Comparison of ENCODE assay signal across 8 cellular contexts in genomic region chrX:16870861-16871584, GRCh38. TPM values are rescaled to one million over a fixed set of nuclear protein-coding genes. Genes with fewer than 3 reads are reported as not detected.
DNase-seq lines count a peak whose midpoint lies in the region; ATAC-seq, FAIRE-seq and TF ChIP-seq lines count a peak whose summit lies in the region.

No MANE protein-coding gene starts in this region.

- H3K27ac ChIP-seq in SU-DHL-6 (ENCODE audit: low read depth, low read length) (peak overlapping the region; percentile 85), H1 (ENCODE audit: low read depth, low read length) (peak overlapping the region; percentile 73), mucosa of rectum (ENCODE audit: low read depth in 2 of 2, low read length in 2 of 2) (peak overlapping the region; percentile 61 to 82), uterus (peak overlapping the region; percentile 79 to 81)

- H2BK15ac ChIP-seq in H1 (ENCODE audit: low read length): no peak overlapping the region

- no peak for TF ChIP-seq RAD21 in H1 (IDR thresholded peaks at IDR 0.05 in 1 of 2, conservative IDR thresholded peaks at IDR 0.05 in 1 of 2; ENCODE audit: low read depth in 2 of 2, low read length in 2 of 2)

- TF ChIP-seq POLR2A in H1 (IDR thresholded peaks at IDR 0.05; ENCODE audit: control extremely low read depth in 1 of 2, low read depth in 2 of 2, low read length in 2 of 2): no peak
- no peak for TF ChIP-seq POLR2A in uterus (IDR thresholded peaks at IDR 0.05)

- no peak for TF ChIP-seq EP300 in H1 (IDR thresholded peaks at IDR 0.05; ENCODE audit: borderline replicate concordance in 1 of 2, low read depth in 2 of 2, low read length in 2 of 2)

- H4K8ac ChIP-seq in H1 (ENCODE audit: extremely low read depth, insufficient read depth, low read length): peak overlapping the region; percentile 95; the same call in 1 of the 2 replicates

- peak; percentile 10 for DNase-seq in activated CD4-positive, alpha-beta T cell treated with anti-CD3 and anti-CD28 coated beads, Interleukin-2, amount 50 U/mL, for 1 hour
- DNase-seq in activated CD4-positive, alpha-beta T cell treated with anti-CD3 and anti-CD28 coated beads, Interleukin-2, amount 50 U/mL, for 4 hours: no peak
- DNase-seq in H1 (ENCODE audit: low read depth in 1 of 2, low spot score in 2 of 2) (peak in 1 of 2 experiments; percentile 61), uterus (peak; percentile 26 to 35)

- H3K4me1 ChIP-seq in H1 (replicated peaks in 1 of 4; ENCODE audit: control insufficient read depth in 3 of 4, insufficient read depth in 4 of 4, low read length in 3 of 4) (peaks cover 0 to 8% (median 0%) of the 10 kb centered on the region in 4 experiments; a peak in 3 of 7 replicates), mucosa of rectum (ENCODE audit: control insufficient read depth in 2 of 2, insufficient read depth in 2 of 2, low read length in 2 of 2) (peaks cover 0 to 7% of the 10 kb centered on the region in 2 donors), uterus (peaks cover 4 to 7% of the 10 kb centered on the region in 2 donors)

- H3K36me3 ChIP-seq in SU-DHL-6 (ENCODE audit: low read length) (peaks cover 11% of the 10 kb centered on the region), H1 (ENCODE audit: control insufficient read depth in 2 of 4, insufficient read depth in 4 of 4, low read length in 3 of 4) (peaks cover 0 to 20% (median 1%) of the 10 kb centered on the region in 4 experiments; a peak in 4 of 8 replicates), mucosa of rectum (ENCODE audit: control insufficient read depth in 2 of 2, insufficient read depth in 2 of 2, low read length in 2 of 2) (no peaks in the 10 kb centered on the region), uterus (no peaks in the 10 kb centered on the region)

- no peak overlapping the region for H2AK5ac ChIP-seq in H1 (ENCODE audit: low read depth, low read length)

- H3K56ac ChIP-seq in H1 (replicated peaks; ENCODE audit: insufficient read length, low read depth, low read length): no peak overlapping the region

- H2AFZ ChIP-seq in SU-DHL-6 (ENCODE audit: low read depth, low read length, severe bottlenecking) (peak overlapping the region; percentile 82), H1 (ENCODE audit: low read length) (peak overlapping the region; percentile 76)

- no peak overlapping the region for H3K14ac ChIP-seq in H1 (ENCODE audit: insufficient read length)

- H3K79me1 ChIP-seq in H1 (ENCODE audit: low read depth, low read length): no peaks in the 10 kb centered on the region

- no peak for FAIRE-seq in H1 (lab: Jason Lieb, UNC)

- H2BK120ac ChIP-seq in H1 (replicated peaks; ENCODE audit: low read depth, low read length): no peak overlapping the region

- no peak overlapping the region for H2BK20ac ChIP-seq in H1 (ENCODE audit: low read length)

- POLR2A ChIA-PET in H1 (lab: Charles Lee; ENCODE audit: partially characterized antibody): interaction anchor here (0.9 to 3.6 kb wide), 4 partner anchors 11 to 16 kb away, joined by 3 to 12 read pairs (median 8); no protein-coding TSS in a partner anchor

- H3K4ac ChIP-seq in H1 (replicated peaks; ENCODE audit: insufficient read length, low read depth, low read length): no peak overlapping the region

- peak overlapping the region; percentile 64 for H3K4me3 ChIP-seq in SU-DHL-6 (ENCODE audit: insufficient read depth, low read length, poor library complexity, severe bottlenecking)
- H3K4me3 ChIP-seq in H1 (ENCODE audit: extremely low read depth in 1 of 4, insufficient read depth in 2 of 4, low read depth in 3 of 4, low read length in 4 of 4): peak overlapping the region; percentile 41 to 82 (median 50)
- peak overlapping the region; percentile 57 to 75 for H3K4me3 ChIP-seq in mucosa of rectum (ENCODE audit: low read length in 2 of 2)
- peak overlapping the region; percentile 40 to 53 for H3K4me3 ChIP-seq in uterus

- no peaks in the 10 kb centered on the region for H3K9me2 ChIP-seq in SU-DHL-6 (replicated peaks; ENCODE audit: insufficient read depth, low read length)

- H3K23me2 ChIP-seq in H1 (ENCODE audit: low read depth, low read length): peaks cover 6% of the 10 kb centered on the region

- no peaks in the 10 kb centered on the region for H3F3A ChIP-seq in SU-DHL-6 (ENCODE audit: insufficient read depth)

- WGBS in H1 (ENCODE audit: extremely low coverage in 1 of 2, insufficient coverage in 1 of 2, insufficient read length in 1 of 2, insufficient replicate concordance in 2 of 2, low coverage in 1 of 2, low lambda C conversion rate in 2 of 2, missing lambda C conversion rate in 1 of 2), 2 experiments: 1% methylated on average over 26 of the region's 35 CpGs; no CpG with 5 or more reads in 1 of the 2 experiments

- H2BK12ac ChIP-seq in H1 (ENCODE audit: low read depth, low read length): 0 out of 2 replicates have a peak overlapping the region, but pooled peaks have one; percentile 50

- no peak for TF ChIP-seq CTCF in SU-DHL-6 (IDR thresholded peaks at IDR 0.05; ENCODE audit: insufficient read depth, low read length, poor library complexity, severe bottlenecking)
- no peak for TF ChIP-seq CTCF in H1 (IDR thresholded peaks at IDR 0.05; ENCODE audit: control extremely low read depth in 1 of 3, insufficient read depth in 1 of 3, low read depth in 1 of 3, low read length in 3 of 3)
- TF ChIP-seq CTCF in uterus (IDR thresholded peaks at IDR 0.05): no peak

- H4K5ac ChIP-seq in H1 (ENCODE audit: insufficient read length, low read depth, low read length): peak overlapping the region; percentile 83

- peak overlapping the region; percentile 66; the same call in 1 of the 2 replicates for H2BK5ac ChIP-seq in H1 (ENCODE audit: low read depth, low read length)

- ATAC-seq in HG03432 (IDR thresholded peaks at IDR 0.05; ENCODE audit: unreplicated experiment) (peak; percentile 14), GM18858 (IDR thresholded peaks at IDR 0.05; ENCODE audit: unreplicated experiment) (no peak)

- H3K18ac ChIP-seq in H1 (ENCODE audit: extremely low read depth, low read length): peak overlapping the region; percentile 48

- no peak overlapping the region for H3K23ac ChIP-seq in H1 (ENCODE audit: insufficient read length)

- no peaks in the 10 kb centered on the region for H3K9me3 ChIP-seq in SU-DHL-6 (ENCODE audit: insufficient read depth, low read length)
- H3K9me3 ChIP-seq in H1 (ENCODE audit: insufficient read depth in 2 of 2, low read depth in 1 of 2, low read length in 1 of 2): no peaks in the 10 kb centered on the region
- no peaks in the 10 kb centered on the region for H3K9me3 ChIP-seq in mucosa of rectum (ENCODE audit: control insufficient read depth in 2 of 2, low read length in 2 of 2)
- no peaks in the 10 kb centered on the region for H3K9me3 ChIP-seq in uterus

- H3K9ac ChIP-seq in SU-DHL-6 (ENCODE audit: low read length) (peak overlapping the region; percentile 77), H1 (replicated peaks in 1 of 4; ENCODE audit: extremely low read depth in 1 of 4, low read depth in 3 of 4, low read length in 3 of 4) (peak overlapping the region in 3 of 4 experiments; percentile 56 to 74 (median 74); a peak in 6 of 7 replicates), mucosa of rectum (ENCODE audit: low read depth in 1 of 2, low read length in 2 of 2) (peak overlapping the region; percentile 46 to 70)

- intact Hi-C loops in uterus (cut with DNase I; ENCODE audit: low total_unique reads): no loop called here

- H4K91ac ChIP-seq in H1 (replicated peaks; ENCODE audit: insufficient read length, low read length): no peak overlapping the region

- peaks cover 16% of the 10 kb centered on the region; the same call in 1 of the 2 replicates for H4K20me1 ChIP-seq in SU-DHL-6 (ENCODE audit: low read depth, low read length)
- peaks cover 5 to 15% of the 10 kb centered on the region in 2 experiments for H4K20me1 ChIP-seq in H1 (replicated peaks in 1 of 2; ENCODE audit: control insufficient read depth in 1 of 2, insufficient read depth in 2 of 2, low read length in 2 of 2)

- H3K79me2 ChIP-seq in SU-DHL-6 (ENCODE audit: insufficient read depth, low read length): peaks cover 35% of the 10 kb centered on the region
- peaks cover 16 to 33% of the 10 kb centered on the region in 2 experiments for H3K79me2 ChIP-seq in H1 (ENCODE audit: control insufficient read depth in 1 of 2, insufficient read depth in 2 of 2, low read length in 2 of 2)

- H3K27me3 ChIP-seq in SU-DHL-6 (ENCODE audit: low read length): no peaks in the 10 kb centered on the region
- no peaks in the 10 kb centered on the region for H3K27me3 ChIP-seq in H1 (replicated peaks in 1 of 4; ENCODE audit: control insufficient read depth in 3 of 4, extremely low read depth in 1 of 4, insufficient read depth in 3 of 4, low read length in 3 of 4)
- H3K27me3 ChIP-seq in mucosa of rectum (ENCODE audit: control insufficient read depth in 2 of 2, insufficient read depth in 2 of 2, low read length in 2 of 2): peaks cover 0 to 7% of the 10 kb centered on the region in 2 donors
- peaks cover 0 to 4% of the 10 kb centered on the region in 2 donors for H3K27me3 ChIP-seq in uterus

- CTCF ChIA-PET in H1 (lab: Charles Lee; ENCODE audit: partially characterized antibody): interaction anchor here (0.9 to 4.7 kb wide), 2 partner anchors 12 to 205 kb away, joined by 3 to 33 read pairs; no protein-coding TSS in a partner anchor

- H3K4me2 ChIP-seq in SU-DHL-6 (ENCODE audit: low read depth, low read length, poor library complexity, severe bottlenecking) (peak overlapping the region; percentile 96), H1 (ENCODE audit: insufficient read depth in 1 of 2, low read depth in 2 of 2, low read length in 2 of 2) (peak overlapping the region; percentile 81 to 86)

TF ChIP-seq in H1, 55 proteins besides CTCF, POLR2A, EP300 and RAD21 (continues in another document):
- TF ChIP-seq CEBPB (IDR thresholded peaks at IDR 0.05; ENCODE audit: low read depth, low read length): no peak
- TF ChIP-seq JUND (IDR thresholded peaks at IDR 0.05; ENCODE audit: low read length): no peak
- TF ChIP-seq TEAD4 (IDR thresholded peaks at IDR 0.05; ENCODE audit: low read depth, low read length): no peak
- no peak for TF ChIP-seq CREB1 (IDR thresholded peaks at IDR 0.05)
- no peak for TF ChIP-seq KDM5A (IDR thresholded peaks at IDR 0.05; ENCODE audit: low read length)
- no peak for TF ChIP-seq BRCA1 (IDR thresholded peaks at IDR 0.05; ENCODE audit: low read depth, low read length)
- TF ChIP-seq SP2 (IDR thresholded peaks at IDR 0.05; ENCODE audit: low read length): no peak
- no peak for TF ChIP-seq CHD2 (IDR thresholded peaks at IDR 0.05; ENCODE audit: low read length)
- TF ChIP-seq BCL11A (IDR thresholded peaks at IDR 0.05; ENCODE audit: low read depth in 2 of 2, low read length in 2 of 2): no peak

RNA-seq across cellular contexts. Expression of gene RBBP7, which starts 0.9 kb away (rescaled TPM):
- 124 and 138 TPM in 2 replicates for total RNA-seq in H1 (2021; fragmentation: NEBNext Ultra II Directional; extraction: Animal tissue kit (Norgen Biotek cat#: 25700))
- 77.8 and 107 TPM in 2 replicates for polyA plus RNA-seq in H1 (2011; rRNA removed)
- 124 TPM for polyA plus RNA-seq in H1 (2011; cell fraction: cytosol; rRNA removed)
- polyA plus RNA-seq in H1 (2011; cell fraction: nucleus; rRNA removed): 70.7 TPM
- 118 to 129 TPM (median 124 TPM) in 4 replicates for polyA plus RNA-seq in H1 (2012, experiment 1 of 2)
- 16.0 TPM for polyA plus RNA-seq in H1 (2012, experiment 2 of 2)
- 122 TPM for polyA plus RNA-seq in H1 (2013, experiment 1 of 2)
- 120 TPM for polyA plus RNA-seq in H1 (2013, experiment 2 of 2)
- polyA minus RNA-seq in H1 (2011; rRNA and poly(A)+ RNA removed): 138 and 155 TPM in 2 replicates
- 63.1 TPM for polyA minus RNA-seq in H1 (2011; cell fraction: cytosol; rRNA and poly(A)+ RNA removed)
- 61.8 TPM for polyA minus RNA-seq in H1 (2011; cell fraction: nucleus; rRNA and poly(A)+ RNA removed)
- 100 to 1,000 TPM in 3 of 4 donors, 10 to 100 TPM in 1; 60.0 to 154 (median 125) TPM for total RNA-seq in uterus

Comparison
In these comparisons a context has a peak if more than half of its experiments do, and no peak if none do; other contexts are left out.
1. DNase-seq: peak in activated CD4-positive, alpha-beta T cell treated with anti-CD3 and anti-CD28 coated beads, Interleukin-2, amount 50 U/mL, for 1 hour (single experiment) and uterus (2 of 2); none in activated CD4-positive, alpha-beta T cell treated with anti-CD3 and anti-CD28 coated beads, Interleukin-2, amount 50 U/mL, for 4 hours (0 of 2).
2. Peak in every context shown above with its lines, with median percentiles within 50 percentile points of each other: H3K27ac ChIP-seq, H3K4me3 ChIP-seq and H3K9ac ChIP-seq.